Comparison of ENCODE assay signal across 8 cellular contexts in the genomic region with DNA sequence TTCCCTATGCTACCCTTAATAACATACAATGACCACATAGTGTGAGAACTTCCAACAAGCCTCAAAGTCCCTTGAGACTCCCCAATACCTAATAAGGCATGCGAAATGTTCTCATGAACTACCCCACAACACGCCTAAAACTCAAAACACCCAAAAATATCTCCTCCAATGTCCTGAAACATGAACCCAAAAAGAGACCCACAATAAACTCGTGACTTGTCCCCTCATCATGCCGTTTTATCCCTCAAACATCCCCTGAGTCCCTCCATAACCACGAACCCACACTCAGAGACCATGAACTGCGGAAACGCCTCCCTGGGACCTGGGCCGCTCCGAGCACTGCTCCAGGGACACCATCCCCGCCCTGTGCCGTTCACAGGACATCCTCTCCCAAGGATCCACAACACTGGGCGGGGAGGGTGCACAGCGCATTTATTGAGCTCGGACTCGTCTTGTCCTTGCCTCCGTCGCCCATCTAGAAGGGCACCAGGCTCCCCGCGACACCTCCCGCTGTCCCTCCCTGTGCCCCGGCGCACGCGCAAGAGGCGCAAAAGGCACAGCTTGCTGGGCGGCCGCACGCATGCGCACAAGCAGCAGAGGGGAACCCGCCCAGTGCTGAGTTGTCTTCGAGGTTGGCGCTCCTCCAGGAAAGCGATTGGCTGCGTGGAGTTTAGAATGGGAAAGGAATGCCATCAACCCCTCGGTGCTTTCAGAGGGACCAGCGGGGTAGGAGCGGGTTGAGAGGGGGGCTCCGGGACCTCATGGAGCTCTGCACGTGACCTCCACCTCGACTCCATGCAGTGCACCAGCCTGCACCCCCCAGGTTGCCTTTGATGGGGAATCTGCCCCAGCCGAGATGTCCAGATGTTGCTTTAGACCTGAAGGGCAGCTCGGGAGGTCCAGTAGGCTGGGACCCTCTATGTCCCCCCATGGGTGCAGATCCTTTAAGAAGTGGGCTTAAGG. TPM values are rescaled to one million over a fixed set of nuclear protein-coding genes. Genes with fewer than 3 reads are reported as not detected.
A peak's percentile ranks its signal among the peaks of the same experiment; 100 is the strongest.
DNase-seq lines count a peak whose midpoint lies in the region; ATAC-seq lines count a peak whose summit lies in the region.

No MANE protein-coding gene starts in this region.

- no peaks in the 10 kb centered on the region for H3K27me3 Mint-ChIP-seq in central memory CD8-positive, alpha-beta T cell

- H3K36me3 Mint-ChIP-seq in central memory CD8-positive, alpha-beta T cell (ENCODE audit: insufficient read depth), result peaks cover 4% of the 10 kb centered on the region

- peak; percentile 87 for ATAC-seq in central memory CD8-positive, alpha-beta T cell (replicated peaks; ENCODE audit: extremely low read depth, poor library complexity, severe bottlenecking)
- ATAC-seq in left lobe of liver, result peak; percentile 94
- no peak for ATAC-seq in GM18520 (IDR thresholded peaks at IDR 0.05; ENCODE audit: unreplicated experiment)

- peak overlapping the region; percentile 87 for H3K4me3 Mint-ChIP-seq in central memory CD8-positive, alpha-beta T cell

- DNase-seq in DMS114 treated with DMSO at 0.1 percent for 48 hours (lab: John Stamatoyannopoulos, UW; ENCODE audit: unreplicated experiment) (peak; percentile 89), H4 (ENCODE audit: low spot score) (peak; percentile 98), NCI-H2171 treated with DMSO at 0.1 percent for 48 hours (lab: John Stamatoyannopoulos, UW) (peak; percentile 93), left lobe of liver (ENCODE audit: low spot score) (peak; percentile 95)
- DNase-seq in activated CD4-positive, alpha-beta T cell treated with anti-CD3 and anti-CD28 coated beads for 1 hour, result peak; percentile 83
- peak; percentile 57 to 64 for DNase-seq in central memory CD8-positive, alpha-beta T cell (ENCODE audit: low spot score in 2 of 2)
- DNase-seq in stimulated activated CD4-positive, alpha-beta T cell treated with anti-CD3 and anti-CD28 coated beads, Interleukin-2, amount 100 ng/mL, for 48 hours, result peak; percentile 81 to 82

- peak overlapping the region; percentile 85 for H3K27ac Mint-ChIP-seq in central memory CD8-positive, alpha-beta T cell (ENCODE audit: low read depth)

- no peaks in the 10 kb centered on the region for H3K9me3 Mint-ChIP-seq in central memory CD8-positive, alpha-beta T cell

- H3K4me1 Mint-ChIP-seq in central memory CD8-positive, alpha-beta T cell, result peaks cover 13% of the 10 kb centered on the region

RNA-seq across cellular contexts. Expression of gene FXYD3, which starts 8.8 kb away (rescaled TPM):
- total RNA-seq in H4 (2014; rRNA removed; shearing (Covaris generic)), result not detected in 2 replicates
- 1.4 TPM for total RNA-seq in left lobe of liver

RNA-seq across cellular contexts. Expression of gene LGI4, which starts 10.5 kb away (rescaled TPM):
- total RNA-seq in H4 (2014; rRNA removed; shearing (Covaris generic)), result not detected in 2 replicates
- total RNA-seq in left lobe of liver, result 1.9 TPM

RNA-seq across cellular contexts. Expression of gene FXYD1, which starts 14.2 kb away (rescaled TPM):
- not detected in 2 replicates for total RNA-seq in H4 (2014; rRNA removed; shearing (Covaris generic))
- total RNA-seq in left lobe of liver, result 280 TPM

RNA-seq across cellular contexts. Expression of gene FXYD7, which starts 18.7 kb away (rescaled TPM):
- 0.14 TPM in 1 of 2 replicates, not detected in the other for total RNA-seq in H4 (2014; rRNA removed; shearing (Covaris generic))
- 0.60 TPM for total RNA-seq in left lobe of liver

RNA-seq across cellular contexts. Expression of gene FXYD5, which starts 30.2 kb away (rescaled TPM):
- 173 and 209 TPM in 2 replicates for total RNA-seq in H4 (2014; rRNA removed; shearing (Covaris generic))
- 7.6 TPM for total RNA-seq in left lobe of liver

Comparison
In these comparisons a context has a peak if more than half of its experiments do, and no peak if none do; other contexts are left out.
1. RNA of gene FXYD1, which starts 14.2 kb away (total RNA-seq): 280 TPM in left lobe of liver (single experiment); not detected in H4; every median in the first group is over 100 times any median in the second.
2. Peak in every context shown above with its lines, with median percentiles within 50 percentile points of each other: DNase-seq.